12 cellular contexts compared by ENCODE assay signal in genomic region chr17:67559381-67559966, GRCh38.
DNase-seq lines count a peak whose midpoint lies in the region; ATAC-seq, FAIRE-seq and TF ChIP-seq lines count a peak whose summit lies in the region.
"Had no signal": no experiment of that assay in that cellular context is flagged by ENCODE, and none has a peak within 500 bp of the region (broad histone marks: within the 10 kb centered on the region; RNA-seq: fewer than 3 reads in every experiment).

No MANE protein-coding gene starts in this region.

- H4K20me1 ChIP-seq in DOHH2 (ENCODE audit: control insufficient read depth, insufficient read depth, low read depth, low read length): no peaks in the 10 kb centered on the region

- FAIRE-seq in GM19239 (lab: Jason Lieb, UNC): peak; percentile 76
- FAIRE-seq: islet of Langerhans had no signal

- no peaks in the 10 kb centered on the region for H3K79me2 ChIP-seq in DOHH2 (ENCODE audit: control insufficient read depth, low read length)

- H3K9ac ChIP-seq in adipocyte (ENCODE audit: low read length): peak overlapping the region; percentile 21

- H3K9me3 ChIP-seq in DOHH2 (ENCODE audit: control insufficient read depth, insufficient read depth, low read length): no peaks in the 10 kb centered on the region
- H3K9me3 ChIP-seq in adipocyte (ENCODE audit: control insufficient read depth, low read length): no peaks in the 10 kb centered on the region
- no peaks in the 10 kb centered on the region for H3K9me3 ChIP-seq in lower lobe of right lung

- no peak for DNase-seq in GM19239 (ENCODE audit: insufficient read length, low spot score)
- no peak for DNase-seq in adipocyte (ENCODE audit: low read depth)
- no peak for DNase-seq in lower lobe of right lung
- no peak for DNase-seq in activated gamma-delta T cell (lab: John Stamatoyannopoulos, UW)
- DNase-seq in LoVo (ENCODE audit: low spot score): no peak
- DNase-seq: activated T-cell treated with anti-CD3 and anti-CD28 coated beads for 4 hours, NCI-H1436 treated with DMSO at 0.1 percent for 48 hours, retina had no signal

- ATAC-seq in lower lobe of right lung (no peak), HG02642 (IDR thresholded peaks at IDR 0.05; ENCODE audit: poor library complexity, unreplicated experiment) (no peak)

- H3K4me1 ChIP-seq in DOHH2 (ENCODE audit: control insufficient read depth, low read length): no peaks in the 10 kb centered on the region
- H3K4me1 ChIP-seq in adipocyte (ENCODE audit: control insufficient read depth, insufficient read depth, low read length): peaks cover 19% of the 10 kb centered on the region
- H3K4me1 ChIP-seq in lower lobe of right lung: no peaks in the 10 kb centered on the region

- H3F3A ChIP-seq in DOHH2 (ENCODE audit: control insufficient read depth, insufficient read depth): no peaks in the 10 kb centered on the region

- no peak overlapping the region for H3K27ac ChIP-seq in DOHH2 (ENCODE audit: low read depth, low read length)
- no peak overlapping the region for H3K27ac ChIP-seq in lower lobe of right lung
- H3K27ac ChIP-seq: SK-N-MC had no signal

- H3K36me3 ChIP-seq in DOHH2 (ENCODE audit: control insufficient read depth, low read length) (no peaks in the 10 kb centered on the region), adipocyte (ENCODE audit: control insufficient read depth, insufficient read depth, low read length, severe bottlenecking) (no peaks in the 10 kb centered on the region), lower lobe of right lung (no peaks in the 10 kb centered on the region)

- no peak overlapping the region for H3K4me2 ChIP-seq in DOHH2 (ENCODE audit: low read length)

- H3K27me3 ChIP-seq in DOHH2 (ENCODE audit: control insufficient read depth, low read length): no peaks in the 10 kb centered on the region
- H3K27me3 ChIP-seq in adipocyte (replicated peaks; ENCODE audit: control insufficient read depth, insufficient read depth, low read length): no peaks in the 10 kb centered on the region
- H3K27me3 ChIP-seq in lower lobe of right lung (ENCODE audit: low read depth): no peaks in the 10 kb centered on the region

- no peak overlapping the region for H3K4me3 ChIP-seq in DOHH2 (ENCODE audit: low read length)
- H3K4me3 ChIP-seq in adipocyte (ENCODE audit: low read length): no peak overlapping the region
- no peak overlapping the region for H3K4me3 ChIP-seq in lower lobe of right lung
- H3K4me3 ChIP-seq: SK-N-MC had no signal

- peak; percentile 77 for TF ChIP-seq CTCF in DOHH2 (IDR thresholded peaks at IDR 0.05; ENCODE audit: low read depth, low read length, poor library complexity, severe bottlenecking)
- TF ChIP-seq CTCF in lower lobe of right lung (IDR thresholded peaks at IDR 0.05): peak; percentile 26

- H3K9me2 ChIP-seq in DOHH2 (replicated peaks; ENCODE audit: control insufficient read depth, low read length): no peaks in the 10 kb centered on the region

- intact Hi-C loops in lower lobe of right lung (cut with DNase I): no loop called here
